Comparison of ENCODE assay signal across 8 cellular contexts in genomic region chr5:16894236-16895057, GRCh38. TPM values are rescaled to one million over a fixed set of nuclear protein-coding genes. Genes with fewer than 3 reads are reported as not detected.
DNase-seq lines count a peak whose midpoint lies in the region; ATAC-seq and TF ChIP-seq lines count a peak whose summit lies in the region.

No MANE protein-coding gene starts in this region.

- no peaks in the 10 kb centered on the region for H3K36me3 Mint-ChIP-seq in T-cell

- H3K27ac ChIP-seq in WERI-Rb-1, result peak overlapping the region; percentile 5; the same call in 1 of the 2 replicates
- no peak overlapping the region for H3K27ac ChIP-seq in left lung

- TF ChIP-seq CTCF in BJ (IDR thresholded peaks at IDR 0.05; ENCODE audit: insufficient read depth, low read depth, low read length), result no peak
- no peak for TF ChIP-seq CTCF in WERI-Rb-1 (IDR thresholded peaks at IDR 0.05; ENCODE audit: low read depth, low read length)
- TF ChIP-seq CTCF in left lung (IDR thresholded peaks at IDR 0.05), result no peak

- CTCF ChIA-PET in BJ (lab: Yijun Ruan, JAX), result interaction anchor here (1.4 kb wide), 1 partner anchor 9 kb away, joined by 3 read pairs; no protein-coding TSS in a partner anchor
- CTCF ChIA-PET in T-cell (lab: Charles Lee), result no interaction called here

- ATAC-seq in left lung (peak; percentile 76), HG02798 (IDR thresholded peaks at IDR 0.05; ENCODE audit: poor library complexity, unreplicated experiment) (no peak), T-cell (replicated peaks in 1 of 4) (no peak), HG02938 (IDR thresholded peaks at IDR 0.05; ENCODE audit: unreplicated experiment) (no peak)

- H3K4me1 ChIP-seq in left lung, result peaks cover 9 to 35% of the 10 kb centered on the region in 2 donors

- no peaks in the 10 kb centered on the region for H3K9me3 Mint-ChIP-seq in T-cell

- H3K4me3 ChIP-seq in BJ (ENCODE audit: low read depth, low read length) (no peak overlapping the region), WERI-Rb-1 (ENCODE audit: low read depth, low read length) (no peak overlapping the region), left lung (no peak overlapping the region)

- H3K9me3 ChIP-seq in WERI-Rb-1 (ENCODE audit: severe bottlenecking) (no peaks in the 10 kb centered on the region), left lung (no peaks in the 10 kb centered on the region)

- H3K27ac Mint-ChIP-seq in T-cell, result no peak overlapping the region

- no peak overlapping the region for H3K4me3 Mint-ChIP-seq in T-cell

- no peaks in the 10 kb centered on the region for H3K27me3 Mint-ChIP-seq in T-cell

- no peaks in the 10 kb centered on the region for H3K4me1 Mint-ChIP-seq in T-cell

- intact Hi-C loops in left lung (cut with DNase I), result no loop called here

- DNase-seq in BJ (ENCODE audit: low read depth), result peak; percentile 64
- DNase-seq in M059J (ENCODE audit: low read depth), result peak; percentile 99
- DNase-seq in WERI-Rb-1, result peak; percentile 62
- no peak for DNase-seq in left lung
- DNase-seq in T-cell, result no peak
- DNase-seq in hepatic stellate cell (ENCODE audit: low spot score), result no peak

- H3K36me3 ChIP-seq in BJ (ENCODE audit: control insufficient read depth, insufficient read depth, low read length) (no peaks in the 10 kb centered on the region; the same call in 1 of the 2 replicates), WERI-Rb-1 (no peaks in the 10 kb centered on the region), left lung (no peaks in the 10 kb centered on the region)

- no peaks in the 10 kb centered on the region for H3K27me3 ChIP-seq in BJ (ENCODE audit: control insufficient read depth, insufficient read depth, low read length)
- no peaks in the 10 kb centered on the region for H3K27me3 ChIP-seq in WERI-Rb-1 (ENCODE audit: insufficient read depth, low read depth, severe bottlenecking)
- no peaks in the 10 kb centered on the region for H3K27me3 ChIP-seq in left lung

- POLR2A ChIA-PET in BJ (lab: Charles Lee), result no interaction called here
- POLR2A ChIA-PET in T-cell (lab: Charles Lee), result no interaction called here

RNA-seq across cellular contexts. Expression of gene MYO10, which starts 41.6 kb away (rescaled TPM):
- 17.1 TPM in 2 replicates for polyA plus RNA-seq in BJ (2011; rRNA removed)
- 51.7 and 61.1 TPM in 2 replicates for polyA minus RNA-seq in BJ (2011; rRNA and poly(A)+ RNA removed)
- 13.6 and 30.2 TPM in 2 replicates for total RNA-seq in M059J (2014; rRNA removed; shearing (Covaris generic))
- total RNA-seq in left lung, result 10 to 100 TPM; 32.6 to 37.0 TPM
- under 1 TPM in 3 of 5 donors, not detected in 2; 0.20 to 0.47 (median 0.23) TPM for total RNA-seq in T-cell

Comparison
In these comparisons a context has a peak if more than half of its experiments do, and no peak if none do; other contexts are left out.
1. DNase-seq: peak in BJ (single experiment), M059J (single experiment) and WERI-Rb-1 (single experiment); none in left lung (0 of 2), T-cell (0 of 34) and hepatic stellate cell (single experiment).